Comparison of ENCODE assay signal across 8 cellular contexts in genomic region chr12:93767524-93767863, GRCh38.
DNase-seq lines count a peak whose midpoint lies in the region; ATAC-seq, FAIRE-seq and TF ChIP-seq lines count a peak whose summit lies in the region.

No MANE protein-coding gene starts in this region.

- SMC1A ChIA-PET in GM12878 (lab: Charles Lee; ENCODE audit: uncharacterized antibody, unreplicated experiment), result interaction anchor here (1.1 to 5.1 kb wide), 4 partner anchors 36 to 334 kb away, joined by 3 to 46 read pairs (median 5); no protein-coding TSS in a partner anchor

- H3F3A ChIP-seq in MM.1S (ENCODE audit: insufficient read depth, low read length), result no peaks in the 10 kb centered on the region

- RAD21 ChIA-PET in GM12878 (lab: Charles Lee; ENCODE audit: unreplicated experiment), result interaction anchor here (1.1 to 2.8 kb wide), 4 partner anchors 197 to 335 kb away, joined by 3 to 41 read pairs (median 3); no protein-coding TSS in a partner anchor

- H3K27me3 Mint-ChIP-seq in CD8-positive, alpha-beta memory T cell, result no peaks in the 10 kb centered on the region
- H3K27me3 Mint-ChIP-seq in osteocyte (ENCODE audit: unreplicated experiment), result no peaks in the 10 kb centered on the region

- peaks cover 20% of the 10 kb centered on the region for H3K4me1 ChIP-seq in CD8-positive, alpha-beta memory T cell (ENCODE audit: insufficient read depth, low read length)
- no peaks in the 10 kb centered on the region for H3K4me1 ChIP-seq in MM.1S (ENCODE audit: low read length)
- no peaks in the 10 kb centered on the region for H3K4me1 ChIP-seq in GM12878 (ENCODE audit: control insufficient read depth, insufficient read depth, low read length)

- peak overlapping the region; percentile 1 to 97 (median 58) for H3K27ac Mint-ChIP-seq in CD8-positive, alpha-beta memory T cell
- peak overlapping the region; percentile 57 for H3K27ac Mint-ChIP-seq in osteocyte (ENCODE audit: unreplicated experiment)

- H3K4me1 Mint-ChIP-seq in CD8-positive, alpha-beta memory T cell, result peaks cover 41 to 49% (median 42%) of the 10 kb centered on the region in 3 donors
- H3K4me1 Mint-ChIP-seq in osteocyte (ENCODE audit: unreplicated experiment), result peaks cover 30% of the 10 kb centered on the region

- no peak overlapping the region for H3K4me2 ChIP-seq in MM.1S (ENCODE audit: low read depth, low read length)
- no peak overlapping the region for H3K4me2 ChIP-seq in GM12878 (ENCODE audit: control insufficient read depth, insufficient read depth)

- no peaks in the 10 kb centered on the region for H3K36me3 ChIP-seq in CD8-positive, alpha-beta memory T cell (ENCODE audit: insufficient read depth, low read length)
- H3K36me3 ChIP-seq in MM.1S (replicated peaks; ENCODE audit: insufficient read depth, low read length) (no peaks in the 10 kb centered on the region), GM12878 (ENCODE audit: control insufficient read depth in 2 of 2, insufficient read depth in 2 of 2, low read length in 1 of 2) (no peaks in the 10 kb centered on the region)

- ATAC-seq in GM12878 (peak; percentile 33; the same call in 1 of the 3 replicates), HG03139 (IDR thresholded peaks at IDR 0.05; ENCODE audit: unreplicated experiment) (no peak), GM19023 (IDR thresholded peaks at IDR 0.05; ENCODE audit: unreplicated experiment) (no peak)

- H3K27ac ChIP-seq in CD8-positive, alpha-beta memory T cell (ENCODE audit: low read depth, low read length), result no peak overlapping the region
- H3K27ac ChIP-seq in MM.1S (ENCODE audit: low read length) (no peak overlapping the region), GM12878 (ENCODE audit: control insufficient read depth, insufficient read depth) (no peak overlapping the region), substantia nigra (ENCODE audit: low read depth, low read length, poor library complexity, severe bottlenecking) (no peak overlapping the region)

- peak overlapping the region in 4 of 7 donors; percentile 9 to 49 (median 26) for H3K4me3 Mint-ChIP-seq in CD8-positive, alpha-beta memory T cell
- no peak overlapping the region for H3K4me3 Mint-ChIP-seq in osteocyte (ENCODE audit: unreplicated experiment)

- H4K20me1 ChIP-seq in MM.1S (ENCODE audit: insufficient read depth, low read length) (no peaks in the 10 kb centered on the region), GM12878 (ENCODE audit: control insufficient read depth, insufficient read depth) (no peaks in the 10 kb centered on the region)

- peaks cover 0 to 6% (median 0%) of the 10 kb centered on the region in 3 donors for H3K36me3 Mint-ChIP-seq in CD8-positive, alpha-beta memory T cell
- H3K36me3 Mint-ChIP-seq in osteocyte (ENCODE audit: unreplicated experiment), result no peaks in the 10 kb centered on the region

- no peaks in the 10 kb centered on the region for H3K9me2 ChIP-seq in MM.1S (replicated peaks; ENCODE audit: insufficient read depth, low read length)

- TF ChIP-seq POLR2A in GM12878 (IDR thresholded peaks at IDR 0.05; ENCODE audit: low read depth, low read length), result no peak

- no peak for FAIRE-seq in GM12878 (lab: Jason Lieb, UNC)

- H3K79me2 ChIP-seq in MM.1S (ENCODE audit: low read length) (no peaks in the 10 kb centered on the region), GM12878 (ENCODE audit: control insufficient read depth, insufficient read depth, low read length) (no peaks in the 10 kb centered on the region)

- intact Hi-C loops in GM12878 (cut with micrococcal nuclease; ENCODE audit: unreplicated experiment), result loop anchor here (1.0 to 5.0 kb wide), 2 partner anchors 210 to 334 kb away; no protein-coding TSS in a partner anchor

- no peak for TF ChIP-seq EP300 in GM12878 (IDR thresholded peaks at IDR 0.05; ENCODE audit: borderline replicate concordance in 1 of 2, control insufficient read depth in 1 of 2, low read depth in 2 of 2, low read length in 2 of 2)

- in situ Hi-C loops in GM12878 (cut with MboI), result no loop called here

- CTCF ChIA-PET in CD8-positive, alpha-beta memory T cell (lab: Charles Lee), result interaction anchor here (1.7 to 4.4 kb wide), 2 partner anchors 25 to 334 kb away, joined by 5 to 37 read pairs; no protein-coding TSS in a partner anchor
- CTCF ChIA-PET in GM12878 (lab: Yijun Ruan, JAX), result interaction anchor here (0.8 to 6.3 kb wide), 6 partner anchors 8 to 334 kb away, joined by 3 to 81 read pairs (median 4); no protein-coding TSS in a partner anchor

- no TSS peak for BruUV-seq in GM12878 (replicated peaks; lab: Mats Ljungman, UMichigan)

- H3K27me3 ChIP-seq in CD8-positive, alpha-beta memory T cell (ENCODE audit: insufficient read depth, low read length, poor library complexity, severe bottlenecking), result no peaks in the 10 kb centered on the region
- H3K27me3 ChIP-seq in MM.1S (replicated peaks; ENCODE audit: insufficient read depth, low read length) (no peaks in the 10 kb centered on the region), GM12878 (replicated peaks in 1 of 2; ENCODE audit: control insufficient read depth in 2 of 2, insufficient read depth in 2 of 2, low read length in 1 of 2) (no peaks in the 10 kb centered on the region)

- DNase-seq in CD8-positive, alpha-beta memory T cell, result peak in 1 of 5 donors; percentile 8
- DNase-seq in MM.1S (peak; percentile 11), GM12878 (ENCODE audit: low read depth, low spot score) (no peak), osteocyte (ENCODE audit: extremely low spot score, unreplicated experiment) (no peak), LoVo (ENCODE audit: low spot score) (no peak), substantia nigra (lab: John Stamatoyannopoulos, UW) (no peak)

- H3K9ac ChIP-seq in MM.1S (ENCODE audit: low read length) (no peak overlapping the region), GM12878 (ENCODE audit: control insufficient read depth, insufficient read depth, low read length) (no peak overlapping the region)

- no peak overlapping the region for H2AFZ ChIP-seq in MM.1S (ENCODE audit: low read length)
- H2AFZ ChIP-seq in GM12878 (ENCODE audit: control insufficient read depth, low read depth, low read length), result no peak overlapping the region

- TF ChIP-seq RAD21 in GM12878 (IDR thresholded peaks at IDR 0.05; ENCODE audit: insufficient read depth, low read depth, low read length), result no peak

- TF ChIP-seq CTCF in MM.1S (IDR thresholded peaks at IDR 0.05; ENCODE audit: low read length) (no peak), GM12878 (IDR thresholded peaks at IDR 0.05 in 2 of 3, conservative IDR thresholded peaks at IDR 0.05 in 1 of 3; ENCODE audit: control insufficient read depth in 2 of 3, extremely low read depth in 1 of 3, insufficient read depth in 1 of 3, low read depth in 3 of 3, low read length in 3 of 3) (no peak), osteocyte (IDR thresholded peaks at IDR 0.05) (no peak)

- H3K4me3 ChIP-seq in CD8-positive, alpha-beta memory T cell (ENCODE audit: low read length), result no peak overlapping the region
- H3K4me3 ChIP-seq in MM.1S (ENCODE audit: low read length), result no peak overlapping the region
- H3K4me3 ChIP-seq in GM12878, result no peak overlapping the region

- H3K9me3 Mint-ChIP-seq in CD8-positive, alpha-beta memory T cell, result no peaks in the 10 kb centered on the region
- H3K9me3 Mint-ChIP-seq in osteocyte (ENCODE audit: unreplicated experiment), result no peaks in the 10 kb centered on the region

- no peaks in the 10 kb centered on the region for H3K9me3 ChIP-seq in CD8-positive, alpha-beta memory T cell (ENCODE audit: low read length)
- H3K9me3 ChIP-seq in MM.1S (replicated peaks; ENCODE audit: insufficient read depth, low read length), result no peaks in the 10 kb centered on the region
- H3K9me3 ChIP-seq in GM12878 (replicated peaks; ENCODE audit: control insufficient read depth, insufficient read depth, low read length), result no peaks in the 10 kb centered on the region

- POLR2A ChIA-PET in CD8-positive, alpha-beta memory T cell (lab: Charles Lee), result no interaction called here
- POLR2A ChIA-PET in GM12878 (lab: Charles Lee), result no interaction called here

TF ChIP-seq in GM12878, 131 proteins besides CTCF, POLR2A, EP300 and RAD21 (continues in another document):
- TF ChIP-seq TCF3 (IDR thresholded peaks at IDR 0.05; ENCODE audit: borderline replicate concordance, insufficient read depth, low read depth, low read length) (no peak), WRNIP1 (IDR thresholded peaks at IDR 0.05; ENCODE audit: borderline replicate concordance, low read depth, low read length) (no peak), HDGF (IDR thresholded peaks at IDR 0.05) (no peak), E4F1 (IDR thresholded peaks at IDR 0.05; ENCODE audit: borderline replicate concordance, partially characterized antibody) (no peak)
